7 cellular contexts compared by ENCODE assay signal in the genomic region with DNA sequence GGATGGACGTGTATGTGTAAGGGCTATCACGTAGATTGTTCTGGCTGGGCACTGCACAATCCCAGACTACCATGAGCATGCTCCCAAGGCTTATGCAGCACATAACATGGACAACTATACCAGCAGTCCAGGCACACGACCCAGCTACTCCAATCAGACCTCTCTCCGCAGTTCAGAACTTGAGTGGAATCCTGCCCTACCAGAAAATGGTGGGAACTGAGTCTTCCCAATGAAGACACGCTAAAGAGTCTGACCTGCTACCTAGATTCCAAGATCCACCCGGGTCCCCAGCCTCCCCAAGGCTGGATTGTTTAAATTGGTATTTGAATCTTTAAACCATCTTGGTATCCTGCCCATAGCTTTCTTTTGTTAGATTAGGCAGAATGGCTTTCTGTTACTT.
"Had no signal": no experiment of that assay in that cellular context is flagged by ENCODE, and none has a peak within 500 bp of the region (broad histone marks: within the 10 kb centered on the region; RNA-seq: fewer than 3 reads in every experiment).

No MANE protein-coding gene starts in this region.

- ATAC-seq: HepG2, K562 had no signal

- H3K27ac ChIP-seq: HL-60 had no signal

- DNase-seq: IMR-90, KBM-7, KG1 had no signal

- H3K4me3 Mint-ChIP-seq: IgD-negative memory B cell had no signal

- H3K27ac Mint-ChIP-seq: IgD-negative memory B cell had no signal

- H3K4me3 ChIP-seq: K562 had no signal

- H3K36me3 Mint-ChIP-seq: IgD-negative memory B cell had no signal
